Comparison of ENCODE assay signal across 10 cellular contexts in genomic region chr14:76768201-76768656, GRCh38. TPM values are rescaled to one million over a fixed set of nuclear protein-coding genes. Genes with fewer than 3 reads are reported as not detected.
DNase-seq lines count a peak whose midpoint lies in the region; ATAC-seq and TF ChIP-seq lines count a peak whose summit lies in the region.
"Had no signal": no experiment of that assay in that cellular context is flagged by ENCODE, and none has a peak within 500 bp of the region (broad histone marks: within the 10 kb centered on the region; RNA-seq: fewer than 3 reads in every experiment).

No MANE protein-coding gene starts in this region.

- H3K4me1 Mint-ChIP-seq in memory B cell, result peaks cover 5% of the 10 kb centered on the region

- peaks cover 15% of the 10 kb centered on the region for H3K27me3 Mint-ChIP-seq in memory B cell

- H3K27ac Mint-ChIP-seq in memory B cell, result peak overlapping the region; percentile 17

- H3K9me3 Mint-ChIP-seq in memory B cell, result no peaks in the 10 kb centered on the region

- no peaks in the 10 kb centered on the region for H3K27me3 ChIP-seq in body of pancreas

- H3K4me3 ChIP-seq in body of pancreas, result no peak overlapping the region

- peak overlapping the region in 2 of 4 donors; percentile 6 to 65 for H3K27ac ChIP-seq in body of pancreas

- ATAC-seq in GM19023 (IDR thresholded peaks at IDR 0.05; ENCODE audit: unreplicated experiment) (peak; percentile 80), HG03108 (IDR thresholded peaks at IDR 0.05; ENCODE audit: unreplicated experiment) (peak; percentile 95), body of pancreas (peak; percentile 54), memory B cell (ENCODE audit: low read depth) (peak; percentile 91)

- H3K4me3 Mint-ChIP-seq in memory B cell, result no peak overlapping the region

- DNase-seq in T-helper 22 cell (ENCODE audit: low read depth) (peak; percentile 90), body of pancreas (peak in 2 of 4 donors; percentile 31 to 76), memory B cell (ENCODE audit: low spot score in 2 of 2) (peak in 1 of 2 donors; percentile 31), H4 (ENCODE audit: low spot score) (no peak), NCI-H1105 (lab: John Stamatoyannopoulos, UW) (no peak)
- DNase-seq in stimulated activated CD8-positive, alpha-beta memory T cell treated with anti-CD3 and anti-CD28 coated beads, Interleukin-7, amount 100 ng/mL, for 4 hours (ENCODE audit: low read depth in 2 of 2), result peak; percentile 25 to 56

- TF ChIP-seq CTCF in body of pancreas (IDR thresholded peaks at IDR 0.05), result no peak

- H3K36me3 Mint-ChIP-seq in memory B cell, result no peaks in the 10 kb centered on the region

- no peak for TF ChIP-seq POLR2A in body of pancreas (IDR thresholded peaks at IDR 0.05)

- no peaks in the 10 kb centered on the region for H3K36me3 ChIP-seq in body of pancreas (replicated peaks in 1 of 2; ENCODE audit: insufficient read depth in 1 of 2, low read depth in 2 of 2)

- WGBS in body of pancreas, 2 donors, result 38 to 42% methylated on average over 11 of the region's 11 CpGs

- peaks cover 16% of the 10 kb centered on the region for H3K4me1 ChIP-seq in body of pancreas

- intact Hi-C loops in body of pancreas (cut with DNase I), result no loop called here

- H3K9me3 ChIP-seq in body of pancreas, result no peaks in the 10 kb centered on the region

RNA-seq across cellular contexts. Expression of gene VASH1, which starts 7.0 kb away (rescaled TPM):
- total RNA-seq in body of pancreas, result 1 to 10 TPM; 3.1 to 5.9 TPM
- total RNA-seq in H4 (2014; rRNA removed; shearing (Covaris generic)), result 2.2 and 3.3 TPM in 2 replicates

RNA-seq across cellular contexts. Expression of gene ANGEL1, which starts 44.5 kb away (rescaled TPM):
- total RNA-seq in body of pancreas, result 10 to 100 TPM; 26.5 to 44.2 TPM
- 7.7 and 9.3 TPM in 2 replicates for total RNA-seq in H4 (2014; rRNA removed; shearing (Covaris generic))

RNA-seq across cellular contexts. Expression of gene LRRC74A, which starts 58.0 kb away (rescaled TPM):
- total RNA-seq in body of pancreas, result not detected
- not detected in 2 replicates for total RNA-seq in H4 (2014; rRNA removed; shearing (Covaris generic))
- total RNA-seq: kidney epithelial cell, NCI-H460 had no signal

Comparison
In these comparisons a context has a peak if more than half of its experiments do, and no peak if none do; other contexts are left out.
1. DNase-seq: peak in T-helper 22 cell (single experiment) and stimulated activated CD8-positive, alpha-beta memory T cell treated with anti-CD3 and anti-CD28 coated beads, Interleukin-7, amount 100 ng/mL, for 4 hours (2 of 2); none in H4 (single experiment) and NCI-H1105 (single experiment).
2. Peak in every context shown above with its lines, with median percentiles within 50 percentile points of each other: ATAC-seq.